Comparison of ENCODE assay signal across 1 cellular context in the genomic region with DNA sequence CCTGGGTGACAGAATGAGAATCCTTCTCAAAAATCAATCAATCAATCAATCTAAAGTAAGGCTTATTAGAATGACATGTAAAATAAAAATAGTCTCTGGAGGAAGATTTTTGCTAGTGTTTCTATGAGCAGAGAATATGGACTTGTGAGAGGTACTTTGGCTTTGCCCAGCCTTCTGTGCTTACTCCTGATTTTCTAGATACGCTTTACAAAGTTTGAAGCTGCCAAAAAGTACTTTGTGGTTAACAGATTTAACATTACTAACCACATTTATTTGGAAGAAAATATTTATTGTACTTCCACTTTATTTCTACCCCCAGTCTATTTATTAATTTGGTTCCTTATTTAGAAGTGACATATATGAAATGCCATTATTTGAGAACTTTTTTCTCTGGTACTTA.
TF ChIP-seq lines count a peak whose summit lies in the region.

No MANE protein-coding gene starts in this region.

TF ChIP-seq in SK-N-SH treated with all-trans-retinoic acid at 6 μM for 48 hours, 23 proteins besides CTCF, POLR2A, EP300 and RAD21 (continued from another document):
- TF ChIP-seq PATZ1 (CRISPR knock-in tag; IDR thresholded peaks at IDR 0.05; ENCODE audit: borderline replicate concordance): no peak
- no peak for TF ChIP-seq RARB (CRISPR knock-in tag; IDR thresholded peaks at IDR 0.05)
- TF ChIP-seq ZNF8 (CRISPR knock-in tag; IDR thresholded peaks at IDR 0.05): no peak
- TF ChIP-seq ZC3H10 (CRISPR knock-in tag; IDR thresholded peaks at IDR 0.05): no peak
